13 cellular contexts compared by ENCODE assay signal in the genomic region with DNA sequence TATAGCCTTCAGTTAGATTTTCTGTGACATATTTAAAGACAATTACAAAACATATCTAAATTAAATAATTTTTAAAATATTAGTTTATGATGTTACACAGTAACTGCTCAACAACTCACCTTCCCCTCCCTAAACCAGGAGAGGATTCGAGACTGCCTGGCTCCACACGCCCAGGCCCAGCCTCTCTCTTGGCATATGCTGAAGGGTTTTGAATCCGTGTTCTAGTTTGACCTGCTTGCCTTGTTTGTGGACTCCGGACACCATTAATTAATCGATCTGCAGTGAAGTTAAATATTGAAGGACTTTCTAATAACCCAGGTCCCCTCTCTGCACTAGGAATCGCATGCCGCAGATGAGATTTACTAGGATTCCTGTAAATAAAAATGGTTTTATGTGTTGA.
DNase-seq lines count a peak whose midpoint lies in the region; ATAC-seq and TF ChIP-seq lines count a peak whose summit lies in the region.
"Had no signal": no experiment of that assay in that cellular context is flagged by ENCODE, and none has a peak within 500 bp of the region (broad histone marks: within the 10 kb centered on the region; RNA-seq: fewer than 3 reads in every experiment).

No MANE protein-coding gene starts in this region.

- H3K36me3 ChIP-seq in prostate gland (peaks cover 3 to 6% of the 10 kb centered on the region in 2 donors), Caco-2 (ENCODE audit: control insufficient read depth, insufficient read depth, low read length) (peaks cover 27% of the 10 kb centered on the region), gastroesophageal sphincter (peaks cover 4 to 99% of the 10 kb centered on the region in 2 donors)

- H3K27ac Mint-ChIP-seq in T-helper 17 cell (peak overlapping the region; percentile 45), nephron progenitor cell (no peak overlapping the region), Caco-2 (ENCODE audit: unreplicated experiment) (no peak overlapping the region)
- H3K27ac Mint-ChIP-seq: CD8-positive, alpha-beta memory T cell; H9 had no signal

- DNase-seq in T-helper 17 cell (no peak), prostate gland (ENCODE audit: low spot score) (no peak), nephron progenitor cell (no peak), GM10248 (ENCODE audit: extremely low spot score) (no peak), Caco-2 (no peak)
- DNase-seq: BE2C; CD8-positive, alpha-beta memory T cell; GOT3; H9 had no signal

- H3K9me3 ChIP-seq in T-helper 17 cell (ENCODE audit: control insufficient read depth, low read length, poor library complexity, severe bottlenecking), result no peaks in the 10 kb centered on the region
- no peaks in the 10 kb centered on the region for H3K9me3 ChIP-seq in prostate gland
- H3K9me3 ChIP-seq in Caco-2, result no peaks in the 10 kb centered on the region
- no peaks in the 10 kb centered on the region for H3K9me3 ChIP-seq in gastroesophageal sphincter
- H3K9me3 ChIP-seq: BE2C had no signal

- H3K27me3 ChIP-seq in prostate gland (replicated peaks; ENCODE audit: insufficient read depth) (no peaks in the 10 kb centered on the region), Caco-2 (replicated peaks; ENCODE audit: control insufficient read depth, insufficient read depth, low read length) (no peaks in the 10 kb centered on the region), gastroesophageal sphincter (no peaks in the 10 kb centered on the region)
- H3K27me3 ChIP-seq: BE2C had no signal

- no peak for TF ChIP-seq EP300 in gastroesophageal sphincter (IDR thresholded peaks at IDR 0.05)

- H3K4me1 ChIP-seq in prostate gland (replicated peaks) (no peaks in the 10 kb centered on the region), Caco-2 (no peaks in the 10 kb centered on the region), gastroesophageal sphincter (no peaks in the 10 kb centered on the region)
- H3K4me1 ChIP-seq: BE2C had no signal

- no TSS peak for BruUV-seq in Caco-2 (replicated peaks; lab: Mats Ljungman, UMichigan)

- 59% methylated on average over 7 of the region's 7 CpGs for WGBS in prostate gland
- 93 to 94% methylated on average over 5 to 7 of the region's 7 CpGs for WGBS in gastroesophageal sphincter (ENCODE audit: low coverage in 1 of 2), 2 donors

- CTCF ChIA-PET in GM10248 (lab: Yijun Ruan, JAX), result interaction anchor here (1.3 kb wide), 1 partner anchor 10 kb away, joined by 3 read pairs; no protein-coding TSS in a partner anchor
- CTCF ChIA-PET in Caco-2 (lab: Charles Lee), result no interaction called here

- H3K36me3 Mint-ChIP-seq in T-helper 17 cell (ENCODE audit: low read depth), result peaks cover 15% of the 10 kb centered on the region
- H3K36me3 Mint-ChIP-seq in nephron progenitor cell (ENCODE audit: low read depth), result peaks cover 69% of the 10 kb centered on the region
- peaks cover 98% of the 10 kb centered on the region for H3K36me3 Mint-ChIP-seq in Caco-2 (ENCODE audit: insufficient read depth, unreplicated experiment)

- no peak overlapping the region for H3K4me3 Mint-ChIP-seq in T-helper 17 cell
- H3K4me3 Mint-ChIP-seq in nephron progenitor cell, result no peak overlapping the region
- H3K4me3 Mint-ChIP-seq in Caco-2 (ENCODE audit: unreplicated experiment), result no peak overlapping the region
- H3K4me3 Mint-ChIP-seq: CD14-positive monocyte; CD8-positive, alpha-beta memory T cell; H9; IgD-negative memory B cell had no signal

- H3K27ac ChIP-seq in prostate gland, result peak overlapping the region; percentile 8 to 63
- H3K27ac ChIP-seq in gastroesophageal sphincter, result no peak overlapping the region

- no peak overlapping the region for H3K4me3 ChIP-seq in prostate gland
- H3K4me3 ChIP-seq in Caco-2 (ENCODE audit: low read depth, low read length), result no peak overlapping the region
- no peak overlapping the region for H3K4me3 ChIP-seq in gastroesophageal sphincter

- no peaks in the 10 kb centered on the region for H3K9me3 Mint-ChIP-seq in nephron progenitor cell
- no peaks in the 10 kb centered on the region for H3K9me3 Mint-ChIP-seq in Caco-2 (ENCODE audit: unreplicated experiment)
- H3K9me3 Mint-ChIP-seq: CD8-positive, alpha-beta memory T cell; H9; IgD-negative memory B cell had no signal

- TF ChIP-seq POLR2A in prostate gland (IDR thresholded peaks at IDR 0.05) (no peak), gastroesophageal sphincter (IDR thresholded peaks at IDR 0.05) (no peak)

- H3K27me3 Mint-ChIP-seq in T-helper 17 cell (no peaks in the 10 kb centered on the region), nephron progenitor cell (ENCODE audit: low read depth, poor library complexity) (no peaks in the 10 kb centered on the region), Caco-2 (ENCODE audit: insufficient read depth, unreplicated experiment) (no peaks in the 10 kb centered on the region)
- H3K27me3 Mint-ChIP-seq: CD8-positive, alpha-beta memory T cell; IgD-negative memory B cell had no signal

- POLR2A ChIA-PET in GM10248 (lab: Yijun Ruan, JAX) (no interaction called here), Caco-2 (lab: Charles Lee) (no interaction called here)

- peaks cover 28% of the 10 kb centered on the region for H3K4me1 Mint-ChIP-seq in T-helper 17 cell
- H3K4me1 Mint-ChIP-seq in nephron progenitor cell, result peaks cover 18% of the 10 kb centered on the region
- H3K4me1 Mint-ChIP-seq in Caco-2 (ENCODE audit: low read depth, unreplicated experiment), result no peaks in the 10 kb centered on the region
- H3K4me1 Mint-ChIP-seq: H9 had no signal

- TF ChIP-seq CTCF in prostate gland (IDR thresholded peaks at IDR 0.05) (no peak), nephron progenitor cell (IDR thresholded peaks at IDR 0.05) (no peak), GM10248 (IDR thresholded peaks at IDR 0.05; ENCODE audit: control extremely low read depth, extremely low read depth, low read depth, missing control alignments) (no peak), Caco-2 (IDR thresholded peaks at IDR 0.05; ENCODE audit: insufficient read depth in 1 of 2, low read depth in 1 of 2, low read length in 1 of 2, severe bottlenecking in 1 of 2, unreplicated experiment in 1 of 2) (no peak), gastroesophageal sphincter (IDR thresholded peaks at IDR 0.05) (no peak)

- intact Hi-C loops in prostate gland (cut with DNase I) (no loop called here), Caco-2 (cut with micrococcal nuclease; ENCODE audit: unreplicated experiment) (no loop called here)

- ATAC-seq in T-helper 17 cell (no peak), esophagus mucosa (peak; percentile 27), gastroesophageal sphincter (no peak)

Comparison
In these comparisons a context has a peak if more than half of its experiments do, and no peak if none do; other contexts are left out.
1. H3K27ac ChIP-seq: peak in prostate gland (2 of 2); none in gastroesophageal sphincter (0 of 4).